In the genomic region with DNA sequence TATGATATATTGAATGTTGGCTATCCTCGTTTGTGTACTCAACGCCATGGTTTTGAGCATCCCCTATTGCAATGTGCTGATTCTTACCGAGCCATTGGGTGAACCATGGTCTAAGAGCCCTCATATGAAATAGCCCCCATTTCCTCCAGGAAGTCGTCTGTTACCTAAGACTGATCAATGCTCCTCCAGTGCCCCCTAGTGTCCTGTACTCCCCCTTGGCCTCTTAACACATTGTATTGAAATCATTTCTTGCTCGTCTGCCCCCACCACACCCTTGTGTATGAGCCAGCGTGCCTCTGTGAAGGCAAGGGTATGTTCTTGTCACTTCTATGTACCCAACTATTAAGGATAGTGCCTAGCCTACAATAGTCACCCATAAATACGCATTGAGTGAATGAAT, we compare ENCODE assay signal across 9 cellular contexts. TPM values are rescaled to one million over a fixed set of nuclear protein-coding genes. Genes with fewer than 3 reads are reported as not detected.
DNase-seq lines count a peak whose midpoint lies in the region; ATAC-seq, FAIRE-seq and TF ChIP-seq lines count a peak whose summit lies in the region.
"Had no signal": no experiment of that assay in that cellular context is flagged by ENCODE, and none has a peak within 500 bp of the region (broad histone marks: within the 10 kb centered on the region; RNA-seq: fewer than 3 reads in every experiment).

No MANE protein-coding gene starts in this region.

- ATAC-seq in CD4-positive, alpha-beta T cell (ENCODE audit: poor library complexity), result peak; percentile 77
- ATAC-seq in HG03521 (IDR thresholded peaks at IDR 0.05; ENCODE audit: unreplicated experiment) (peak; percentile 83), GM21360 (IDR thresholded peaks at IDR 0.05; ENCODE audit: unreplicated experiment) (no peak)

- no peaks in the 10 kb centered on the region for H3K4me1 ChIP-seq in iPS DF 6.9 (ENCODE audit: control insufficient read depth, insufficient read depth, low read length)

- H3K4me3 ChIP-seq in iPS DF 6.9 (ENCODE audit: low read length), result no peak overlapping the region
- H3K4me3 ChIP-seq: SK-N-MC had no signal

- no peaks in the 10 kb centered on the region for H3K9me3 ChIP-seq in CD4-positive, alpha-beta T cell (ENCODE audit: control insufficient read depth, low read length)
- H3K9me3 ChIP-seq in iPS DF 6.9 (ENCODE audit: control insufficient read depth, insufficient read depth, low read length), result no peaks in the 10 kb centered on the region

- POLR2A ChIA-PET in CD4-positive, alpha-beta T cell (lab: Charles Lee), result no interaction called here

- CTCF ChIA-PET in CD4-positive, alpha-beta T cell (lab: Charles Lee), result no interaction called here

- no peaks in the 10 kb centered on the region for H3K36me3 Mint-ChIP-seq in CD4-positive, alpha-beta T cell (ENCODE audit: low read depth)

- H3K27me3 ChIP-seq in CD4-positive, alpha-beta T cell (ENCODE audit: control insufficient read depth, insufficient read depth, low read length), result peaks cover 5% of the 10 kb centered on the region
- no peaks in the 10 kb centered on the region for H3K27me3 ChIP-seq in iPS DF 6.9 (ENCODE audit: control insufficient read depth, insufficient read depth, low read length)

- DNase-seq in CD4-positive, alpha-beta T cell, result peak; percentile 6 to 51 (median 32)
- DNase-seq in GM19238 (ENCODE audit: insufficient read length, low spot score), result peak; percentile 31
- DNase-seq in RCC 7860 (ENCODE audit: low spot score), result peak; percentile 31
- peak; percentile 9 for DNase-seq in activated effector memory CD4-positive, alpha-beta T cell treated with Interleukin-2 at 50 U/mL for 16 hours
- peak; percentile 76 for DNase-seq in iPS DF 6.9 (ENCODE audit: low read depth, low spot score)
- peak; percentile 8 to 31 (median 13) for DNase-seq in stimulated activated CD4-positive, alpha-beta T cell treated with anti-CD3 and anti-CD28 coated beads, TNF-alpha, amount 100 ng/mL, for 24 hours (ENCODE audit: low read depth in 3 of 3)

- H3K4me3 Mint-ChIP-seq in CD4-positive, alpha-beta T cell, result no peak overlapping the region

- no peak overlapping the region for H3K27ac Mint-ChIP-seq in CD4-positive, alpha-beta T cell

- peak; percentile 55 for TF ChIP-seq CTCF in CD4-positive, alpha-beta T cell (IDR thresholded peaks at IDR 0.05)

- H3K4me1 Mint-ChIP-seq in CD4-positive, alpha-beta T cell (ENCODE audit: low read depth), result no peaks in the 10 kb centered on the region

- H3K27ac ChIP-seq in CD4-positive, alpha-beta T cell (ENCODE audit: low read depth, low read length), result no peak overlapping the region
- no peak overlapping the region for H3K27ac ChIP-seq in iPS DF 6.9 (ENCODE audit: low read length)
- H3K27ac ChIP-seq: SK-N-MC had no signal

- no peaks in the 10 kb centered on the region for H3K9me3 Mint-ChIP-seq in CD4-positive, alpha-beta T cell

- H3K27me3 Mint-ChIP-seq in CD4-positive, alpha-beta T cell, result peaks cover 21% of the 10 kb centered on the region

- no peaks in the 10 kb centered on the region for H3K36me3 ChIP-seq in iPS DF 6.9 (ENCODE audit: control insufficient read depth, insufficient read depth, low read length)

- no peak for FAIRE-seq in RCC 7860 (lab: Jason Lieb, UNC)

- no CpG with 5 or more reads among the region's 7 CpGs for WGBS in iPS DF 6.9 (ENCODE audit: insufficient coverage, insufficient read length)

- intact Hi-C loops in CD4-positive, alpha-beta T cell (cut with DNase I, micrococcal nuclease), result no loop called here

RNA-seq across cellular contexts. Expression of gene SLC35B4, which starts 11.2 kb away (rescaled TPM):
- 1 to 10 TPM; 5.8 to 7.8 TPM for total RNA-seq in CD4-positive, alpha-beta T cell

Comparison
In these comparisons a context has a peak if more than half of its experiments do, and no peak if none do; other contexts are left out.
1. DNase-seq: peak in every context shown above with its lines; median percentile 76 in iPS DF 6.9; 32 in CD4-positive, alpha-beta T cell; 31 in GM19238; 31 in RCC 7860; 13 in stimulated activated CD4-positive, alpha-beta T cell treated with anti-CD3 and anti-CD28 coated beads, TNF-alpha, amount 100 ng/mL, for 24 hours; 9 in activated effector memory CD4-positive, alpha-beta T cell treated with Interleukin-2 at 50 U/mL for 16 hours.